In the genomic region with DNA sequence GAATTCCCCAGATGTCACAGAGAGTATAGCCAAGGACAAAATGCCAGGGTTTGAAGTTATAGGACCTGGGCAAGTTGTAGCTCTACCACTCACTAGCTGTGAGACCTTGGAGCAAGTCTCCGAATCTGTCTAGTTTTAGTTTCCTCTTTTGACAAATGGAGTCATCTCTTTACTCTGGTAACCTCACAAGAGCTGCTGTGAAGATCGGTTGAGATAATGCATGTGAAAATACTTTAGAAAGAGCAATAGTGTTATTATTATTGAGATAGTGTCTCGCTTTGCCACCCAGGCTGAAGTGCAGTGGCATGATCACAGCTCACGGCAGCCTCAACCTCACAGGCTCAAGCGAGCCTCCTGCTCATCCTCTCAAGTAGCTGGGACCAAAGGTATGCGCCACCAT, we compare ENCODE assay signal across 14 cellular contexts.
DNase-seq lines count a peak whose midpoint lies in the region; ATAC-seq, FAIRE-seq and TF ChIP-seq lines count a peak whose summit lies in the region.
"Had no signal": no experiment of that assay in that cellular context is flagged by ENCODE, and none has a peak within 500 bp of the region (broad histone marks: within the 10 kb centered on the region; RNA-seq: fewer than 3 reads in every experiment).

No MANE protein-coding gene starts in this region.

- peak overlapping the region; percentile 12 to 96 for H3K27ac Mint-ChIP-seq in effector memory CD8-positive, alpha-beta T cell
- peak overlapping the region; percentile 64 to 74 for H3K27ac Mint-ChIP-seq in natural killer cell treated with Interleukin-12 subunit alpha and Interleukin-12 subunit beta and Interleukin-15 and Interleukin-18, amount 100 ng/mL, for 72 hours
- H3K27ac Mint-ChIP-seq: GM23338, H9, IgD-negative memory B cell had no signal

- no peaks in the 10 kb centered on the region for H3K36me3 Mint-ChIP-seq in effector memory CD8-positive, alpha-beta T cell (ENCODE audit: insufficient read depth)
- H3K36me3 Mint-ChIP-seq in natural killer cell treated with Interleukin-12 subunit alpha and Interleukin-12 subunit beta and Interleukin-15 and Interleukin-18, amount 100 ng/mL, for 72 hours, result no peaks in the 10 kb centered on the region
- H3K36me3 Mint-ChIP-seq: CD4-positive, alpha-beta memory T cell; IgD-negative memory B cell had no signal

- H3K9me3 Mint-ChIP-seq in effector memory CD8-positive, alpha-beta T cell, result no peaks in the 10 kb centered on the region
- no peaks in the 10 kb centered on the region for H3K9me3 Mint-ChIP-seq in natural killer cell treated with Interleukin-12 subunit alpha and Interleukin-12 subunit beta and Interleukin-15 and Interleukin-18, amount 100 ng/mL, for 72 hours
- H3K9me3 Mint-ChIP-seq: CD4-positive, alpha-beta memory T cell; GM23338; H9; IgD-negative memory B cell had no signal

- ATAC-seq in HG02870 (IDR thresholded peaks at IDR 0.05; ENCODE audit: unreplicated experiment) (peak; percentile 49), SK-N-SH treated with all-trans-retinoic acid at 6 μM for 48 hours (peak; percentile 52; the same call in 2 of the 3 replicates)
- ATAC-seq in effector memory CD8-positive, alpha-beta T cell (replicated peaks), result peak; percentile 65
- peak; percentile 83 to 85 for ATAC-seq in natural killer cell treated with Interleukin-12 subunit alpha and Interleukin-12 subunit beta and Interleukin-15 and Interleukin-18, amount 100 ng/mL, for 72 hours
- ATAC-seq: A549, GM23338 had no signal

- peaks cover 3 to 23% of the 10 kb centered on the region in 2 donors for H3K4me1 Mint-ChIP-seq in effector memory CD8-positive, alpha-beta T cell (ENCODE audit: low read depth in 2 of 2)
- peaks cover 54 to 68% of the 10 kb centered on the region in 2 donors for H3K4me1 Mint-ChIP-seq in natural killer cell treated with Interleukin-12 subunit alpha and Interleukin-12 subunit beta and Interleukin-15 and Interleukin-18, amount 100 ng/mL, for 72 hours (ENCODE audit: low read depth in 2 of 2)
- H3K4me1 Mint-ChIP-seq: CD4-positive, alpha-beta memory T cell; IgD-negative memory B cell had no signal

- no peak for TF ChIP-seq POLR2A in H54 (IDR thresholded peaks at IDR 0.05; ENCODE audit: low read depth, low read length)

- H3K27me3 Mint-ChIP-seq in effector memory CD8-positive, alpha-beta T cell, result peaks cover 0 to 9% of the 10 kb centered on the region in 2 donors
- H3K27me3 Mint-ChIP-seq in natural killer cell treated with Interleukin-12 subunit alpha and Interleukin-12 subunit beta and Interleukin-15 and Interleukin-18, amount 100 ng/mL, for 72 hours, result no peaks in the 10 kb centered on the region

- peak overlapping the region; percentile 27 to 61 for H3K4me3 Mint-ChIP-seq in effector memory CD8-positive, alpha-beta T cell
- peak overlapping the region; percentile 69 for H3K4me3 Mint-ChIP-seq in natural killer cell treated with Interleukin-12 subunit alpha and Interleukin-12 subunit beta and Interleukin-15 and Interleukin-18, amount 100 ng/mL, for 72 hours
- H3K4me3 Mint-ChIP-seq: CD4-positive, alpha-beta memory T cell; GM23338; H9; IgD-negative memory B cell had no signal

- FAIRE-seq in H54 (lab: Jason Lieb, UNC), result no peak
- FAIRE-seq: A549 had no signal

- peak in 1 of 3 experiments; percentile 4 for DNase-seq in effector memory CD8-positive, alpha-beta T cell
- DNase-seq in natural killer cell treated with Interleukin-12 subunit alpha and Interleukin-12 subunit beta and Interleukin-15 and Interleukin-18, amount 100 ng/mL, for 72 hours (ENCODE audit: low spot score), result no peak
- no peak for DNase-seq in activated effector memory CD4-positive, alpha-beta T cell treated with anti-CD3 and anti-CD28 coated beads, Interleukin-2, amount 50 U/mL, for 16 hours
- no peak for DNase-seq in H54 (ENCODE audit: insufficient read length, low spot score)
- no peak for DNase-seq in ecto neural progenitor cell (ENCODE audit: low spot score)
- DNase-seq: CD4-positive, alpha-beta memory T cell; DND-41; GDM1; H9 had no signal

TF ChIP-seq in SK-N-SH treated with all-trans-retinoic acid at 6 μM for 48 hours, 23 proteins besides CTCF, POLR2A, EP300 and RAD21:
- TF ChIP-seq, protein P1, sequence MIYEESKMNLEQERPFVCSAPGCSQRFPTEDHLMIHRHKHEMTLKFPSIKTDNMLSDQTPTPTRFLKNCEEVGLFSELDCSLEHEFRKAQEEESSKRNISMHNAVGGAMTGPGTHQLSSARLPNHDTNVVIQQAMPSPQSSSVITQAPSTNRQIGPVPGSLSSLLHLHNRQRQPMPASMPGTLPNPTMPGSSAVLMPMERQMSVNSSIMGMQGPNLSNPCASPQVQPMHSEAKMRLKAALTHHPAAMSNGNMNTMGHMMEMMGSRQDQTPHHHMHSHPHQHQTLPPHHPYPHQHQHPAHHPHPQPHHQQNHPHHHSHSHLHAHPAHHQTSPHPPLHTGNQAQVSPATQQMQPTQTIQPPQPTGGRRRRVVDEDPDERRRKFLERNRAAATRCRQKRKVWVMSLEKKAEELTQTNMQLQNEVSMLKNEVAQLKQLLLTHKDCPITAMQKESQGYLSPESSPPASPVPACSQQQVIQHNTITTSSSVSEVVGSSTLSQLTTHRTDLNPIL (CRISPR knock-in tag; IDR thresholded peaks at IDR 0.05; ENCODE audit: low read depth), result no peak
- TF ChIP-seq ZNF8 (CRISPR knock-in tag; IDR thresholded peaks at IDR 0.05) (no peak), ZNF565 (CRISPR knock-in tag; conservative IDR thresholded peaks at IDR 0.05; ENCODE audit: low read depth) (no peak), CSDC2 (CRISPR knock-in tag; IDR thresholded peaks at IDR 0.05) (no peak), ZFP30 (CRISPR knock-in tag; IDR thresholded peaks at IDR 0.05) (no peak), GLIS3 (CRISPR knock-in tag; IDR thresholded peaks at IDR 0.05) (no peak), RARB (CRISPR knock-in tag; IDR thresholded peaks at IDR 0.05) (no peak), ARNTL (CRISPR knock-in tag; IDR thresholded peaks at IDR 0.05; ENCODE audit: borderline replicate concordance, low read depth) (no peak), SNAI2 (CRISPR knock-in tag; IDR thresholded peaks at IDR 0.05) (no peak)
- TF ChIP-seq, protein P2, sequence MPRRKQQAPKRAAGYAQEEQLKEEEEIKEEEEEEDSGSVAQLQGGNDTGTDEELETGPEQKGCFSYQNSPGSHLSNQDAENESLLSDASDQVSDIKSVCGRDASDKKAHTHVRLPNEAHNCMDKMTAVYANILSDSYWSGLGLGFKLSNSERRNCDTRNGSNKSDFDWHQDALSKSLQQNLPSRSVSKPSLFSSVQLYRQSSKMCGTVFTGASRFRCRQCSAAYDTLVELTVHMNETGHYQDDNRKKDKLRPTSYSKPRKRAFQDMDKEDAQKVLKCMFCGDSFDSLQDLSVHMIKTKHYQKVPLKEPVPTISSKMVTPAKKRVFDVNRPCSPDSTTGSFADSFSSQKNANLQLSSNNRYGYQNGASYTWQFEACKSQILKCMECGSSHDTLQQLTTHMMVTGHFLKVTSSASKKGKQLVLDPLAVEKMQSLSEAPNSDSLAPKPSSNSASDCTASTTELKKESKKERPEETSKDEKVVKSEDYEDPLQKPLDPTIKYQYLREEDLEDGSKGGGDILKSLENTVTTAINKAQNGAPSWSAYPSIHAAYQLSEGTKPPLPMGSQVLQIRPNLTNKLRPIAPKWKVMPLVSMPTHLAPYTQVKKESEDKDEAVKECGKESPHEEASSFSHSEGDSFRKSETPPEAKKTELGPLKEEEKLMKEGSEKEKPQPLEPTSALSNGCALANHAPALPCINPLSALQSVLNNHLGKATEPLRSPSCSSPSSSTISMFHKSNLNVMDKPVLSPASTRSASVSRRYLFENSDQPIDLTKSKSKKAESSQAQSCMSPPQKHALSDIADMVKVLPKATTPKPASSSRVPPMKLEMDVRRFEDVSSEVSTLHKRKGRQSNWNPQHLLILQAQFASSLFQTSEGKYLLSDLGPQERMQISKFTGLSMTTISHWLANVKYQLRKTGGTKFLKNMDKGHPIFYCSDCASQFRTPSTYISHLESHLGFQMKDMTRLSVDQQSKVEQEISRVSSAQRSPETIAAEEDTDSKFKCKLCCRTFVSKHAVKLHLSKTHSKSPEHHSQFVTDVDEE (CRISPR knock-in tag; IDR thresholded peaks at IDR 0.05), result no peak
TF ChIP-seq in SK-N-SH treated with all-trans-retinoic acid at 6 μM for 48 hours: peak in this region for 0.
